ENCODE assay signal across 11 cellular contexts in the genomic region with DNA sequence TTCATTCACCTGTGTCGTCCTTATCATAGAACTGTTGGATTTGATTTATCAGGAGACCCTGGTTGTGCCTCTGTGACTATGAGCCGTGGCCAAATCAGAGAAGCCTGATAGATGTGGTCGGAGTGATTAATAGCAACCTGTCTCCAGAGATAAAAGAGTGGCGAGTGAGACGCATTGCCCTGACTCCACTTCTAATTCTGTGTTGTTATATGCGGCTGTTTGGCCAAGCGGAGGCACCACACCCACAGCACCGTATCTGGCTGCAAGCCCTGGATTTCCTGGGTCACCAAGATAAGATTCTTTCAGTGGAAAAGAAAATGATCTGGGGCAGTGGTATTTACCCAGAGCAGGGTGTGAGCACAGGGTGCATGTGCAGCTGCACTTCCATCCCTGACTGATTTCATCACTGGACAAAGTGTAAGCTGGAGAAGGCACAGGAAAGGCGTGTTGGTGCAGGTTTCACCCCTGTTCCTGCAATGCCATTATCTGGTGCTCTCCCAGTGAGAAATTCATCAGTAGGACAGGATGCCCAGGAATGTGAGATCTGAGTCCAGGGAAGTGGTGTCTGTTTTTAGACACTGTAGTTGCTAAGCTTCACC.
A peak's percentile ranks its signal among the peaks of the same experiment; 100 is the strongest.
DNase-seq lines count a peak whose midpoint lies in the region; ATAC-seq and TF ChIP-seq lines count a peak whose summit lies in the region.
"Had no signal": no experiment of that assay in that cellular context is flagged by ENCODE, and none has a peak within 500 bp of the region (broad histone marks: within the 10 kb centered on the region; RNA-seq: fewer than 3 reads in every experiment).

No MANE protein-coding gene starts in this region.

- H3K4me1 ChIP-seq in upper lobe of left lung: peaks cover 13 to 20% (median 17%) of the 10 kb centered on the region in 4 donors

- WGBS in upper lobe of left lung, 2 donors: 25 to 28% methylated on average over 9 of the region's 9 CpGs

- no peaks in the 10 kb centered on the region for H3K36me3 ChIP-seq in upper lobe of left lung
- H3K36me3 ChIP-seq: sigmoid colon had no signal

- DNase-seq in NCI-H1417 (lab: John Stamatoyannopoulos, UW): peak in 2 of 3 experiments; percentile 38 to 50
- DNase-seq in NCI-H1417 treated with DMSO at 0.1 percent for 48 hours (lab: John Stamatoyannopoulos, UW): no peak
- peak; percentile 57 for DNase-seq in cerebellar cortex (ENCODE audit: low spot score)
- peak; percentile 43 for DNase-seq in left kidney (ENCODE audit: low read depth, low spot score)
- peak in 1 of 2 donors; percentile 57 for DNase-seq in upper lobe of left lung
- no peak for DNase-seq in RKO (ENCODE audit: low spot score)
- DNase-seq in cerebellar nuclear complex (lab: John Stamatoyannopoulos, UW): no peak
- no peak for DNase-seq in osteocyte (ENCODE audit: extremely low spot score, unreplicated experiment)
- DNase-seq: sigmoid colon had no signal

- no peaks in the 10 kb centered on the region for H3K9me3 Mint-ChIP-seq in osteocyte (ENCODE audit: unreplicated experiment)
- H3K9me3 Mint-ChIP-seq: activated T-helper 17 cell treated with anti-CD3 and anti-CD28 coated beads, Interleukin-2, amount 50 U/mL, for 72 hours had no signal

- H3K27me3 Mint-ChIP-seq in osteocyte (ENCODE audit: unreplicated experiment): peaks cover 7% of the 10 kb centered on the region
- H3K27me3 Mint-ChIP-seq: activated T-helper 17 cell treated with anti-CD3 and anti-CD28 coated beads, Interleukin-2, amount 50 U/mL, for 72 hours had no signal

- H3K4me1 Mint-ChIP-seq in osteocyte (ENCODE audit: unreplicated experiment): no peaks in the 10 kb centered on the region

- TF ChIP-seq EP300 in upper lobe of left lung (IDR thresholded peaks at IDR 0.05): no peak

- no peak overlapping the region for H3K4me3 ChIP-seq in upper lobe of left lung
- H3K4me3 ChIP-seq: sigmoid colon had no signal

- no peaks in the 10 kb centered on the region for H3K27me3 ChIP-seq in upper lobe of left lung
- H3K27me3 ChIP-seq: sigmoid colon had no signal

- no peak overlapping the region for H3K4me3 Mint-ChIP-seq in osteocyte (ENCODE audit: unreplicated experiment)
- H3K4me3 Mint-ChIP-seq: activated T-helper 17 cell treated with anti-CD3 and anti-CD28 coated beads, Interleukin-2, amount 50 U/mL, for 72 hours had no signal

- TF ChIP-seq CTCF in upper lobe of left lung (IDR thresholded peaks at IDR 0.05) (no peak), osteocyte (IDR thresholded peaks at IDR 0.05) (no peak)

- H3K27ac ChIP-seq in upper lobe of left lung: peak overlapping the region; percentile 21 to 58 (median 36)
- H3K27ac ChIP-seq: KMS-11 had no signal

- H3K9me3 ChIP-seq in upper lobe of left lung: no peaks in the 10 kb centered on the region
- H3K9me3 ChIP-seq: sigmoid colon had no signal

- ATAC-seq in upper lobe of left lung (ENCODE audit: low FRiP score in 2 of 2): peak; percentile 54 to 75
- ATAC-seq: activated T-helper 17 cell treated with anti-CD3 and anti-CD28 coated beads, Interleukin-2, amount 50 U/mL, for 72 hours had no signal

- TF ChIP-seq POLR2A in upper lobe of left lung (IDR thresholded peaks at IDR 0.05): no peak

- no peaks in the 10 kb centered on the region for H3K36me3 Mint-ChIP-seq in osteocyte (ENCODE audit: unreplicated experiment)

- H3K27ac Mint-ChIP-seq in osteocyte (ENCODE audit: unreplicated experiment): no peak overlapping the region
- H3K27ac Mint-ChIP-seq: activated T-helper 17 cell treated with anti-CD3 and anti-CD28 coated beads, Interleukin-2, amount 50 U/mL, for 72 hours had no signal

Comparison
In these comparisons a context has a peak if more than half of its experiments do, and no peak if none do; other contexts are left out.
1. DNase-seq: peak in NCI-H1417 (2 of 3), cerebellar cortex (single experiment) and left kidney (single experiment); none in NCI-H1417 treated with DMSO at 0.1 percent for 48 hours (single experiment), RKO (single experiment), cerebellar nuclear complex (0 of 2) and osteocyte (single experiment).